ENCODE assay signal across 8 cellular contexts in the genomic region with DNA sequence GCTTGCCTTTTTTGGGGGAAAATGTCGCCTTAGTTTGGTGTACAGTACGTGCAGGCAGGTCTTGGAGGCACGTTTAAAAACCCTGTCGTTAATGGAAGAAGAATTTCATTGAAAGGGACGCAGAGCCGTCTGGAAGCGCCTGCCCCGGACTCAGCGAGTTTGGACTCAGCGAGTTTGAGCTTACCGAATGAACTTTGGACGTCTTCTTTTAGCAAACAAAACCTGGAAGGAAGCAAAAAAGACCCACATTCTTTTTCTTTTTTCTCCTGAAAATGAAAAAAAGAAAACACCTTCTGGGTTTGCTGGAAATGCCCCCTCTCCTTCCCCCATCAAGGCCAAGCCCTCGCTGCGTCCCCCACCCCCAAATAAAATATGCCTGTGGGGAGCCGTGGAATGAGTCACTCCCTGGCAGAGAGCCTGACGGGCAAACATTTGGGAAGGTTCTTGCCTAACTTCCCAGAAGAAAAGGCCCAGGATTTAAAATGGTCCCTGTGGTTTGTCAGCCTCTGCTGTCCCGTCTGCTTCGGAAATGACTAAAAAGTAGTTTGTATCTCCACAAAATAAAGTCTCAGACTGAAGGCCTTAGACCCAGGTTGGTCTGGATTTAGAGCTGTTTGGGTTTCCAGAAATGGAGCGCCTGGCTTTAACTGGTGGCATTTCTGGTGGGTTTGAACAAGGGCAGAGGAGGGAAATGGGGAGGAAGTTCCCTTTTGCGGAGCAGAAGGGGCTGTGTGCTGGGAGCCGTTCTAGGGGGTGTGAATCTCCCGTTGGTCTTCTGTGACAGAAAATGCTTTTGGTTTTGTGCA. TPM values are rescaled to one million over a fixed set of nuclear protein-coding genes. Genes with fewer than 3 reads are reported as not detected.
A peak's percentile ranks its signal among the peaks of the same experiment; 100 is the strongest.
DNase-seq lines count a peak whose midpoint lies in the region; ATAC-seq, FAIRE-seq and TF ChIP-seq lines count a peak whose summit lies in the region.

No MANE protein-coding gene starts in this region.

- no peak overlapping the region for H2AFZ ChIP-seq in keratinocyte (ENCODE audit: control insufficient read depth, low read length)

- 0 out of 2 replicates have a peak, but pooled peaks cover 11% of the 10 kb centered on the region for H4K20me1 ChIP-seq in DOHH2 (ENCODE audit: control insufficient read depth, insufficient read depth, low read depth, low read length)
- H4K20me1 ChIP-seq in keratinocyte (ENCODE audit: control insufficient read depth, extremely low read depth, insufficient read depth, low read length) = peaks cover 12% of the 10 kb centered on the region

- peaks cover 60% of the 10 kb centered on the region for H3K27me3 ChIP-seq in DOHH2 (ENCODE audit: control insufficient read depth, low read length)
- H3K27me3 ChIP-seq in keratinocyte (ENCODE audit: control insufficient read depth, extremely low read depth, insufficient read depth, low read length) = no peaks in the 10 kb centered on the region
- peaks cover 0 to 12% (median 0%) of the 10 kb centered on the region in 7 donors for H3K27me3 ChIP-seq in spleen (replicated peaks in 1 of 7)

- H3K79me2 ChIP-seq in DOHH2 (ENCODE audit: control insufficient read depth, low read length) (peaks cover 50% of the 10 kb centered on the region), keratinocyte (ENCODE audit: control insufficient read depth, insufficient read depth, low read length) (peaks cover 57% of the 10 kb centered on the region)

- no peaks in the 10 kb centered on the region; the same call in 1 of the 2 replicates for H3K36me3 ChIP-seq in DOHH2 (ENCODE audit: control insufficient read depth, low read length)
- H3K36me3 ChIP-seq in keratinocyte (ENCODE audit: control insufficient read depth in 2 of 2, extremely low read depth in 1 of 2, insufficient read depth in 2 of 2, low read length in 2 of 2) = peaks cover 0 to 11% of the 10 kb centered on the region in 2 experiments
- H3K36me3 ChIP-seq in spleen = peaks cover 0 to 10% (median 2%) of the 10 kb centered on the region in 6 donors

- no peak for ATAC-seq in HG03039 (IDR thresholded peaks at IDR 0.05; ENCODE audit: unreplicated experiment)

- peak overlapping the region; percentile 92 for H3K9ac ChIP-seq in keratinocyte (ENCODE audit: control insufficient read depth, extremely low read depth, insufficient read depth, low read length)

- dilution Hi-C loops in keratinocyte (cut with MboI; ENCODE audit: extremely low pct_ligation_motif_present, low sequenced_read_pairs) = no loop called here

- H3K27ac ChIP-seq in DOHH2 (ENCODE audit: low read depth, low read length) (no peak overlapping the region), keratinocyte (ENCODE audit: control insufficient read depth, insufficient read depth, low read length) (peak overlapping the region; percentile 73), spleen (peak overlapping the region; percentile 43 to 90 (median 86))

- peaks cover 29% of the 10 kb centered on the region for H3F3A ChIP-seq in DOHH2 (ENCODE audit: control insufficient read depth, insufficient read depth)

- DNase-seq in LoVo (ENCODE audit: low spot score) (peak; percentile 81), astrocyte of the spinal cord (ENCODE audit: low read depth, low spot score) (peak; percentile 91), keratinocyte (ENCODE audit: low read depth, low spot score) (no peak), spleen (peak; percentile 74), NCI-H748 treated with DMSO at 0.1 percent for 48 hours (lab: John Stamatoyannopoulos, UW) (no peak)
- DNase-seq in stimulated activated CD4-positive, alpha-beta T cell treated with anti-CD3 and anti-CD28 coated beads, Interleukin-12 subunit alpha, Interleukin-12 subunit beta, amount 100 ng/mL, for 4 hours = no peak

- H3K9me1 ChIP-seq in keratinocyte (ENCODE audit: control insufficient read depth, extremely low read depth, insufficient read depth, low read length) = peaks cover 7% of the 10 kb centered on the region

- peak; percentile 66 for FAIRE-seq in keratinocyte (lab: Jason Lieb, UNC)

- H3K9me2 ChIP-seq in DOHH2 (replicated peaks; ENCODE audit: control insufficient read depth, low read length) = no peaks in the 10 kb centered on the region

- in situ Hi-C loops in astrocyte of the spinal cord (cut with HindIII; ENCODE audit: low sequenced_read_pairs) = no loop called here

- H3K4me2 ChIP-seq in DOHH2 (ENCODE audit: low read length) (peak overlapping the region; percentile 63), keratinocyte (ENCODE audit: control insufficient read depth, extremely low read depth, insufficient read depth, low read depth, low read length) (peak overlapping the region; percentile 94)

- H3K4me1 ChIP-seq in DOHH2 (ENCODE audit: control insufficient read depth, low read length) = peaks cover 90% of the 10 kb centered on the region
- H3K4me1 ChIP-seq in keratinocyte (ENCODE audit: control insufficient read depth, extremely low read depth, insufficient read depth, low read length) = peaks cover 31% of the 10 kb centered on the region
- peaks cover 45 to 80% (median 70%) of the 10 kb centered on the region in 6 donors for H3K4me1 ChIP-seq in spleen

- H3K4me3 ChIP-seq in DOHH2 (ENCODE audit: low read length) (peak overlapping the region; percentile 77), astrocyte of the spinal cord (ENCODE audit: low read depth, low read length) (peak overlapping the region; percentile 86), keratinocyte (ENCODE audit: control insufficient read depth in 2 of 3, extremely low read depth in 1 of 3, insufficient read depth in 2 of 3, low read depth in 1 of 3, low read length in 3 of 3) (peak overlapping the region; percentile 76 to 84 (median 78)), spleen (peak overlapping the region; percentile 1 to 87 (median 68))

- 26 to 29% (median 26%) methylated on average over 22 of the region's 22 CpGs for WGBS in spleen, 5 donors

- no peak for TF ChIP-seq POLR2A in spleen (IDR thresholded peaks at IDR 0.05)

- TF ChIP-seq CTCF in DOHH2 (IDR thresholded peaks at IDR 0.05; ENCODE audit: low read depth, low read length, poor library complexity, severe bottlenecking) = no peak
- no peak for TF ChIP-seq CTCF in astrocyte of the spinal cord (IDR thresholded peaks at IDR 0.05; ENCODE audit: low read depth, low read length)
- no peak for TF ChIP-seq CTCF in keratinocyte (optimal IDR thresholded peaks at IDR 0.05 in 1 of 3, IDR thresholded peaks at IDR 0.05 in 1 of 3, conservative IDR thresholded peaks at IDR 0.05 in 1 of 3; ENCODE audit: extremely low read depth in 1 of 3, insufficient read depth in 2 of 3, low read length in 3 of 3)
- TF ChIP-seq CTCF in spleen (IDR thresholded peaks at IDR 0.05 in 8 of 11, conservative IDR thresholded peaks at IDR 0.05 in 3 of 11) = no peak

- H3K9me3 ChIP-seq in DOHH2 (ENCODE audit: control insufficient read depth, insufficient read depth, low read length) (no peaks in the 10 kb centered on the region), keratinocyte (ENCODE audit: control insufficient read depth, low read depth, low read length) (no peaks in the 10 kb centered on the region), spleen (no peaks in the 10 kb centered on the region)

- intact Hi-C loops in spleen (cut with DNase I; ENCODE audit: low total_unique reads) = no loop called here

RNA-seq across cellular contexts. Expression of a gene that starts 1.7 kb away (rescaled TPM):
- 43.5 to 62.3 TPM (median 56.4 TPM) in 3 replicates for polyA plus RNA-seq in keratinocyte
- polyA plus RNA-seq in keratinocyte (2011; ENCODE audit: low read depth) = 23.6 TPM
- 44.1 and 60.2 TPM in 2 replicates for polyA plus RNA-seq in keratinocyte (2011; cell fraction: cytosol; rRNA removed)
- 39.8 and 44.0 TPM in 2 replicates for polyA plus RNA-seq in keratinocyte (2011; cell fraction: nucleus; rRNA removed)
- 12.1 and 37.2 TPM in 2 replicates for polyA plus RNA-seq in keratinocyte (2012; ENCODE audit: low replicate concordance)
- 74.9 to 81.9 TPM (median 80.8 TPM) in 3 replicates for polyA minus RNA-seq in keratinocyte
- polyA minus RNA-seq in keratinocyte (2011; cell fraction: cytosol; rRNA and poly(A)+ RNA removed) = 36.8 TPM
- 15.7 and 27.1 TPM in 2 replicates for polyA minus RNA-seq in keratinocyte (2011; cell fraction: nucleus; rRNA and poly(A)+ RNA removed)
- 10 to 100 TPM; 32.8 to 71.3 (median 55.0) TPM for total RNA-seq in spleen
- polyA plus RNA-seq in spleen = 10 to 100 TPM; 11.2 to 19.7 (median 11.6) TPM

Comparison
In these comparisons a context has a peak if more than half of its experiments do, and no peak if none do; other contexts are left out.
1. DNase-seq: peak in LoVo (single experiment), astrocyte of the spinal cord (single experiment) and spleen (single experiment); none in keratinocyte (single experiment), stimulated activated CD4-positive, alpha-beta T cell treated with anti-CD3 and anti-CD28 coated beads, Interleukin-12 subunit alpha, Interleukin-12 subunit beta, amount 100 ng/mL, for 4 hours (single experiment) and NCI-H748 treated with DMSO at 0.1 percent for 48 hours (single experiment).
2. Peak in every context shown above with its lines, with median percentiles within 50 percentile points of each other: H3K4me3 ChIP-seq.